In the genomic region with DNA sequence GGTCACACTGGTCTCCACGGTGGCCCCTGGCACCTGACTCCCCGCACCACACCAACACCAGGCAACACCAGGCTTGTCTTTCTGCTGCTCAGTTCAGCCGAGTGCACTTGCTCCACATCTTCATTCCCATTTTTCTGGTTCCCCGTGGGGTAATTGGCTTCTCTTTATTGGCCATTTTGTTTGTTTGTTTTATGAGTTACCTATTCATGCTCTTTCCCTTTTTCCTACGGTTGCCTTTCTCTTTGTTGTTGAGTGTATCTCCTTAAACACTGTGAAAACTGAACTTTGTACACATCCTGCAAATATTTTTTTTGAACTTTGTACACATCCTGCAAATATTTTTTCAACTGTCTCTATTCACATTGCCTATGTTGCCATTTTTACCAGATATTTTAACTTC, we compare ENCODE assay signal across 26 cellular contexts.
"Had no signal": no experiment of that assay in that cellular context is flagged by ENCODE, and none has a peak within 500 bp of the region (broad histone marks: within the 10 kb centered on the region; RNA-seq: fewer than 3 reads in every experiment).

No MANE protein-coding gene starts in this region.

- H3K27me3 ChIP-seq: hepatocyte, stomach, testis, thyroid gland, transverse colon, upper lobe of left lung, uterus had no signal

- H3K36me3 Mint-ChIP-seq: mesothelial cell of epicardium; natural killer cell treated with Interleukin-12 subunit alpha and Interleukin-12 subunit beta and Interleukin-15 and Interleukin-18, amount 100 ng/mL, for 72 hours had no signal

- H3K9ac ChIP-seq: parathyroid adenoma had no signal

- H3K4me1 Mint-ChIP-seq: mesothelial cell of epicardium; stimulated activated naive B cell treated with anti-CD40 and anti-IgM and Interleukin-4, amounts not matched to agents 10 μg/mL and 1 μg/mL and 100 μg/mL, for 72 hours had no signal

- DNase-seq: islet precursor cell; left ventricle myocardium inferior; mesendoderm; mucosa of descending colon; naive thymus-derived CD4-positive, alpha-beta T cell; nucleus accumbens; psoas muscle; stimulated activated CD4-positive, alpha-beta T cell treated with anti-CD3 and anti-CD28 coated beads, Interleukin-12 subunit alpha, Interleukin-12 subunit beta, amount 100 ng/mL, for 4 hours; stimulated activated CD4-positive, alpha-beta T cell treated with anti-CD3 and anti-CD28 coated beads, Interleukin-15, amount 100 ng/mL, for 24 hours; stimulated activated CD4-positive, alpha-beta T cell treated with anti-CD3 and anti-CD28 coated beads, Interleukin-2, amount 100 ng/mL, for 24 hours; stimulated activated CD4-positive, alpha-beta T cell treated with anti-CD3 and anti-CD28 coated beads, Interleukin-4, amount 100 ng/mL, for 1 hour; stimulated activated naive B cell treated with anti-CD40 and anti-IgM and Interleukin-4, amounts not matched to agents 10 μg/mL and 1 μg/mL and 100 μg/mL, for 72 hours; stimulated activated naive CD8-positive, alpha-beta T cell treated with anti-CD3 and anti-CD28 coated beads, Interleukin-15, Interleukin-2, amounts not matched to agents 100 U/mL and 50 U/mL, for 24 hours; stomach; testis; thyroid gland; transverse colon; upper lobe of left lung; uterus had no signal

- H3K4me3 Mint-ChIP-seq: mesothelial cell of epicardium; naive thymus-derived CD4-positive, alpha-beta T cell; natural killer cell treated with Interleukin-12 subunit alpha and Interleukin-12 subunit beta and Interleukin-15 and Interleukin-18, amount 100 ng/mL, for 72 hours; stimulated activated naive B cell treated with anti-CD40 and anti-IgM and Interleukin-4, amounts not matched to agents 10 μg/mL and 1 μg/mL and 100 μg/mL, for 72 hours had no signal

- H3K36me3 ChIP-seq: left ventricle myocardium inferior, stomach, thyroid gland, transverse colon, upper lobe of left lung, uterus had no signal

- H3K27ac Mint-ChIP-seq: mesothelial cell of epicardium; naive thymus-derived CD4-positive, alpha-beta T cell; natural killer cell treated with Interleukin-12 subunit alpha and Interleukin-12 subunit beta and Interleukin-15 and Interleukin-18, amount 100 ng/mL, for 72 hours; stimulated activated naive B cell treated with anti-CD40 and anti-IgM and Interleukin-4, amounts not matched to agents 10 μg/mL and 1 μg/mL and 100 μg/mL, for 72 hours had no signal

- H3K27ac ChIP-seq: hepatocyte, left ventricle myocardium inferior, parathyroid adenoma, psoas muscle, skin epidermis, stomach, testis, thyroid gland, transverse colon, upper lobe of left lung, uterus had no signal

- H3K4me3 ChIP-seq: hepatocyte, left ventricle myocardium inferior, lung, mucosa of descending colon, psoas muscle, skin epidermis, stomach, testis, thyroid gland, transverse colon, upper lobe of left lung, uterus had no signal

- H3K79me2 ChIP-seq: hepatocyte, parathyroid adenoma had no signal

- H2AFZ ChIP-seq: hepatocyte, parathyroid adenoma had no signal

- H3K4me2 ChIP-seq: hepatocyte had no signal

- H3K4me1 ChIP-seq: left ventricle myocardium inferior, parathyroid adenoma, psoas muscle, stomach, testis, thyroid gland, transverse colon, upper lobe of left lung, uterus had no signal

- ATAC-seq: mucosa of descending colon; naive thymus-derived CD4-positive, alpha-beta T cell; natural killer cell treated with Interleukin-12 subunit alpha and Interleukin-12 subunit beta and Interleukin-15 and Interleukin-18, amount 100 ng/mL, for 72 hours; psoas muscle; sciatic nerve; stimulated activated naive B cell treated with anti-CD40 and anti-IgM and Interleukin-4, amounts not matched to agents 10 μg/mL and 1 μg/mL and 100 μg/mL, for 72 hours; stimulated activated naive CD8-positive, alpha-beta T cell treated with anti-CD3 and anti-CD28 coated beads, Interleukin-15, Interleukin-2, amounts not matched to agents 100 U/mL and 50 U/mL, for 24 hours had no signal

- H3K9me3 ChIP-seq: left ventricle myocardium inferior, mucosa of descending colon, psoas muscle, testis, thyroid gland, transverse colon, upper lobe of left lung, uterus had no signal
